ENCODE assay signal across 21 cellular contexts in genomic region chr10:15651175-15651574, GRCh38.
"Had no signal": no experiment of that assay in that cellular context is flagged by ENCODE, and none has a peak within 500 bp of the region (broad histone marks: within the 10 kb centered on the region; RNA-seq: fewer than 3 reads in every experiment).

No MANE protein-coding gene starts in this region.

- H3K4me3 Mint-ChIP-seq: naive thymus-derived CD8-positive, alpha-beta T cell; neural crest cell; type B pancreatic cell had no signal

- ATAC-seq: esophagus mucosa; foreskin keratinocyte; left colon; left ventricle myocardium superior; mucosa of descending colon; naive thymus-derived CD8-positive, alpha-beta T cell had no signal

- H3K4me1 ChIP-seq: foreskin keratinocyte, right atrium auricular region, sigmoid colon, stomach had no signal

- H3K36me3 Mint-ChIP-seq: naive thymus-derived CD8-positive, alpha-beta T cell had no signal

- H3K27ac ChIP-seq: dorsolateral prefrontal cortex, foreskin keratinocyte, right atrium auricular region, sigmoid colon, skin epidermis, stomach had no signal

- H3K36me3 ChIP-seq: right atrium auricular region, sigmoid colon, stomach had no signal

- H3K4me3 ChIP-seq: dorsolateral prefrontal cortex, mucosa of descending colon, right atrium auricular region, sigmoid colon, skin epidermis, stomach had no signal

- H3K27me3 ChIP-seq: dorsolateral prefrontal cortex, foreskin keratinocyte, right atrium auricular region, sigmoid colon, stomach had no signal

- DNase-seq: cortex of kidney; dorsolateral prefrontal cortex; effector CD8-positive, alpha-beta T cell; foreskin keratinocyte; head of caudate nucleus; hippocampal formation; left colon; left ventricle myocardium superior; mucosa of descending colon; naive thymus-derived CD8-positive, alpha-beta T cell; posterior cingulate gyrus; sigmoid colon; stimulated activated CD4-positive, alpha-beta T cell treated with anti-CD3 and anti-CD28 coated beads, Interleukin-12 subunit alpha, Interleukin-12 subunit beta, amount 100 ng/mL, for 4 hours; stimulated activated naive CD4-positive, alpha-beta T cell; stomach; substantia nigra had no signal

- H3K27me3 Mint-ChIP-seq: type B pancreatic cell had no signal

- H3K27ac Mint-ChIP-seq: naive thymus-derived CD8-positive, alpha-beta T cell; type B pancreatic cell had no signal

- H3K9me3 ChIP-seq: mucosa of descending colon, right atrium auricular region, sigmoid colon, stomach had no signal

- H3K9me3 Mint-ChIP-seq: neural crest cell, type B pancreatic cell had no signal

- H3K4me1 Mint-ChIP-seq: naive thymus-derived CD8-positive, alpha-beta T cell; neural crest cell had no signal
